20 cellular contexts compared by ENCODE assay signal in the genomic region with DNA sequence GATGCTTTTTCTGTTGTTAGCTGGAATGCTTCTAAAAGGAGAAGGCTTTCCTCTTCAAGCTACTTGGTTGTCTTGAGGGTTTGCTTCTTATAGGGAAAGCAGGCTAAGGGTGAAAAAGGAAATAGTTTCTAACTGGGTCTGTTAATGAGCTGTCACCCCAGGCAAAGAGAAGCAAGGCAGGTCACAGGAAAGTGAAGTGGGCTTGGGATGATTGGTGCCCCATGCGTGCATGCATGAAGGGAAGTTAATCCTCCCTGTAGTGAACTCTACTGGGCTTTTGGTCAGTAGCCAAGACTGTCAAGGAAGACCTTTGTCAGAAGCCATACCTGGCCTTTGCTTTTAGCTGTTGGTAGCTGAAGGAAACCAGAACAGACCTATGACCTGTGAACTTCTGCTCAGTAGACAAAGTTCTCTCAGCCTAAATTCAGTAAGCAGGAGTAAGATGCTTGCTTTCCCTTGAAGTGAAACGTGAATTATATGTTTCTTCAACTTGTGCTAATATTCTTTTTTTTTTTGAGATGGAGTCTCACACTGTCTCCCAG. TPM values are rescaled to one million over a fixed set of nuclear protein-coding genes. Genes with fewer than 3 reads are reported as not detected.
A peak's percentile ranks its signal among the peaks of the same experiment; 100 is the strongest.
DNase-seq lines count a peak whose midpoint lies in the region; ATAC-seq, FAIRE-seq and TF ChIP-seq lines count a peak whose summit lies in the region.
"Had no signal": no experiment of that assay in that cellular context is flagged by ENCODE, and none has a peak within 500 bp of the region (broad histone marks: within the 10 kb centered on the region; RNA-seq: fewer than 3 reads in every experiment).

No MANE protein-coding gene starts in this region.

- DNase-seq in CD1c-positive myeloid dendritic cell (ENCODE audit: extremely low spot score) (peak; percentile 56), RCC 7860 (ENCODE audit: low spot score) (peak; percentile 21), right lobe of liver (peak in 1 of 3 donors; percentile 31), urothelium cell line (ENCODE audit: low spot score) (no peak), globus pallidus (ENCODE audit: low spot score) (no peak)
- no peak for DNase-seq in stimulated activated naive CD4-positive, alpha-beta T cell (lab: John Stamatoyannopoulos, UW)
- DNase-seq: activated CD4-positive, alpha-beta T cell treated with anti-CD3 and anti-CD28 coated beads, Interleukin-2, amount 10 ng/mL, durations not matched to agents 24 days and 14 days; brain microvascular endothelial cell; C1 segment of cervical spinal cord; colonic mucosa; glutamatergic neuron; HCEC 1CT; left ventricle myocardium superior; NCI-H146; NCI-H524; nucleus accumbens had no signal

- no peak overlapping the region for H3K4me3 ChIP-seq in right lobe of liver
- H3K4me3 ChIP-seq: colonic mucosa had no signal

- FAIRE-seq in RCC 7860 (lab: Jason Lieb, UNC) (peak; percentile 51), urothelium cell line (lab: Jason Lieb, UNC) (no peak)
- FAIRE-seq: endometrium had no signal

- peaks cover 6% of the 10 kb centered on the region for H3K36me3 Mint-ChIP-seq in activated T-helper 17 cell treated with anti-CD3 and anti-CD28 coated beads, Interleukin-2, amount 50 U/mL, for 72 hours (ENCODE audit: low read depth)

- no peaks in the 10 kb centered on the region for H3K9me3 Mint-ChIP-seq in activated T-helper 17 cell treated with anti-CD3 and anti-CD28 coated beads, Interleukin-2, amount 50 U/mL, for 72 hours
- H3K9me3 Mint-ChIP-seq: activated CD4-positive, alpha-beta T cell treated with anti-CD3 and anti-CD28 coated beads, Interleukin-2, amount 10 ng/mL, durations not matched to agents 24 days and 14 days had no signal

- no peaks in the 10 kb centered on the region for H3K27me3 ChIP-seq in right lobe of liver
- H3K27me3 ChIP-seq: brain microvascular endothelial cell, colonic mucosa had no signal

- TF ChIP-seq CTCF in right lobe of liver (IDR thresholded peaks at IDR 0.05), result no peak

- intact Hi-C loops in right lobe of liver (cut with DNase I), result no loop called here

- H3K4me1 ChIP-seq in right lobe of liver, result peaks cover 0 to 38% (median 10%) of the 10 kb centered on the region in 4 donors

- no peak overlapping the region for H3K4me3 Mint-ChIP-seq in activated T-helper 17 cell treated with anti-CD3 and anti-CD28 coated beads, Interleukin-2, amount 50 U/mL, for 72 hours
- H3K4me3 Mint-ChIP-seq: activated CD4-positive, alpha-beta T cell treated with anti-CD3 and anti-CD28 coated beads, Interleukin-2, amount 10 ng/mL, durations not matched to agents 24 days and 14 days had no signal

- no peak overlapping the region for H3K27ac ChIP-seq in right lobe of liver
- H3K27ac ChIP-seq: brain microvascular endothelial cell, colonic mucosa had no signal

- 10% methylated on average over 2 of the region's 2 CpGs for WGBS in right lobe of liver (ENCODE audit: insufficient coverage, low coverage, low lambda C conversion rate, missing lambda C conversion rate)

- no peak overlapping the region for H3K27ac Mint-ChIP-seq in activated T-helper 17 cell treated with anti-CD3 and anti-CD28 coated beads, Interleukin-2, amount 50 U/mL, for 72 hours

- H3K4me1 Mint-ChIP-seq in activated T-helper 17 cell treated with anti-CD3 and anti-CD28 coated beads, Interleukin-2, amount 50 U/mL, for 72 hours, result peaks cover 30% of the 10 kb centered on the region

- TF ChIP-seq POLR2A in right lobe of liver (IDR thresholded peaks at IDR 0.05), result no peak

- ATAC-seq in GM18511 (IDR thresholded peaks at IDR 0.05; ENCODE audit: unreplicated experiment), result peak; percentile 57
- peak; percentile 29 to 62 (median 46) for ATAC-seq in right lobe of liver
- ATAC-seq in activated T-helper 17 cell treated with anti-CD3 and anti-CD28 coated beads, Interleukin-2, amount 50 U/mL, for 72 hours (replicated peaks), result no peak
- ATAC-seq: left ventricle myocardium superior, Right ventricle myocardium inferior had no signal

- H3K27me3 Mint-ChIP-seq in activated T-helper 17 cell treated with anti-CD3 and anti-CD28 coated beads, Interleukin-2, amount 50 U/mL, for 72 hours, result no peaks in the 10 kb centered on the region
- H3K27me3 Mint-ChIP-seq: activated CD4-positive, alpha-beta T cell treated with anti-CD3 and anti-CD28 coated beads, Interleukin-2, amount 10 ng/mL, durations not matched to agents 24 days and 14 days had no signal

- H3K36me3 ChIP-seq in right lobe of liver, result no peaks in the 10 kb centered on the region
- H3K36me3 ChIP-seq: brain microvascular endothelial cell, colonic mucosa had no signal

- no peaks in the 10 kb centered on the region for H3K9me3 ChIP-seq in right lobe of liver
- H3K9me3 ChIP-seq: colonic mucosa had no signal

RNA-seq across cellular contexts. Expression of gene TENT4B, which starts 16.5 kb away (rescaled TPM):
- 10 to 100 TPM in 1 of 6 experiments, 1 to 10 TPM in 5; 7.2 to 13.2 (median 9.3) TPM for total RNA-seq in right lobe of liver
- total RNA-seq in activated T-helper 17 cell treated with anti-CD3 and anti-CD28 coated beads, Interleukin-2, amount 50 U/mL, for 72 hours, result 10 to 100 TPM; 16.3 to 31.5 TPM

Comparison
In these comparisons a context has a peak if more than half of its experiments do, and no peak if none do; other contexts are left out.
1. DNase-seq: peak in CD1c-positive myeloid dendritic cell (single experiment) and RCC 7860 (single experiment); none in stimulated activated naive CD4-positive, alpha-beta T cell (0 of 6), urothelium cell line (single experiment) and globus pallidus (single experiment).